In genomic region chr6:26031595-26032386, GRCh38 we compare ENCODE assay signal across 8 cellular contexts. TPM values are rescaled to one million over a fixed set of nuclear protein-coding genes. Genes with fewer than 3 reads are reported as not detected.
A peak's percentile ranks its signal among the peaks of the same experiment; 100 is the strongest.
DNase-seq lines count a peak whose midpoint lies in the region; ATAC-seq and TF ChIP-seq lines count a peak whose summit lies in the region.

No MANE protein-coding gene starts in this region.

- H3K36me3 Mint-ChIP-seq in activated naive CD4-positive, alpha-beta T cell treated with anti-CD3 and anti-CD28 coated beads, Interleukin-2, amount 50 U/mL, for 24 hours: no peaks in the 10 kb centered on the region

- no peaks in the 10 kb centered on the region for H3K9me3 ChIP-seq in SJSA1 (replicated peaks)

- H3K4me3 ChIP-seq in SJSA1 (peak overlapping the region; percentile 46), urinary bladder (ENCODE audit: low read depth, low read length) (peak overlapping the region; percentile 23)

- TF ChIP-seq CTCF in GM10266 (IDR thresholded peaks at IDR 0.05; ENCODE audit: control insufficient read depth, insufficient read depth, low read depth, missing control alignments): peak; percentile 21

- peak overlapping the region; percentile 90 for H3K27ac Mint-ChIP-seq in activated naive CD4-positive, alpha-beta T cell treated with anti-CD3 and anti-CD28 coated beads, Interleukin-2, amount 50 U/mL, for 24 hours

- no peaks in the 10 kb centered on the region for H3K36me3 ChIP-seq in SJSA1
- peaks cover 2% of the 10 kb centered on the region for H3K36me3 ChIP-seq in urinary bladder (ENCODE audit: insufficient read depth)

- H3K4me1 Mint-ChIP-seq in activated naive CD4-positive, alpha-beta T cell treated with anti-CD3 and anti-CD28 coated beads, Interleukin-2, amount 50 U/mL, for 24 hours: peaks cover 62% of the 10 kb centered on the region

- no peaks in the 10 kb centered on the region for H3K27me3 ChIP-seq in SJSA1 (replicated peaks)

- 2% methylated on average over 46 of the region's 46 CpGs for WGBS in urinary bladder

- H3K4me1 ChIP-seq in SJSA1 (replicated peaks) (peaks cover 42% of the 10 kb centered on the region), urinary bladder (ENCODE audit: insufficient read depth) (no peaks in the 10 kb centered on the region)

- H3K27me3 Mint-ChIP-seq in activated naive CD4-positive, alpha-beta T cell treated with anti-CD3 and anti-CD28 coated beads, Interleukin-2, amount 50 U/mL, for 24 hours: no peaks in the 10 kb centered on the region

- peak overlapping the region; percentile 90 for H3K4me3 Mint-ChIP-seq in activated naive CD4-positive, alpha-beta T cell treated with anti-CD3 and anti-CD28 coated beads, Interleukin-2, amount 50 U/mL, for 24 hours

- H3K9me3 Mint-ChIP-seq in activated naive CD4-positive, alpha-beta T cell treated with anti-CD3 and anti-CD28 coated beads, Interleukin-2, amount 50 U/mL, for 24 hours: no peaks in the 10 kb centered on the region

- peak; percentile 82 for DNase-seq in GM10266 (ENCODE audit: extremely low spot score)
- DNase-seq in MV-4-11 (lab: John Stamatoyannopoulos, UW): peak; percentile 99
- peak; percentile 94 to 97 for DNase-seq in SJSA1 (ENCODE audit: low read depth in 1 of 2, low spot score in 2 of 2)
- DNase-seq in globus pallidus (ENCODE audit: low spot score): peak; percentile 85
- DNase-seq in non-pigmented ciliary epithelial cell (ENCODE audit: low read depth): peak; percentile 92

- ATAC-seq in HG02571 (IDR thresholded peaks at IDR 0.05; ENCODE audit: unreplicated experiment): peak; percentile 45

- H3K27ac ChIP-seq in SJSA1 (peak overlapping the region; percentile 98), urinary bladder (ENCODE audit: low read depth) (no peak overlapping the region)

RNA-seq across cellular contexts. Expression of gene HFE, which starts 55.4 kb away (rescaled TPM):
- total RNA-seq in SJSA1 (2014; rRNA removed; shearing (Covaris generic)): 2.6 and 3.5 TPM in 2 replicates
- total RNA-seq in urinary bladder: 7.3 TPM
- 9.4 TPM for polyA plus RNA-seq in urinary bladder
